8 cellular contexts compared by ENCODE assay signal in genomic region chr2:96867756-96868554, GRCh38. TPM values are rescaled to one million over a fixed set of nuclear protein-coding genes. Genes with fewer than 3 reads are reported as not detected.
DNase-seq lines count a peak whose midpoint lies in the region; ATAC-seq, FAIRE-seq and TF ChIP-seq lines count a peak whose summit lies in the region.

No MANE protein-coding gene starts in this region.

- FAIRE-seq in pancreas (lab: Jason Lieb, UNC), result no peak

- DNase-seq in AG10803 (ENCODE audit: low read depth), result no peak
- DNase-seq in T-helper 9 cell, result peak; percentile 28
- peak; percentile 46 to 52 for DNase-seq in erythroblast (lab: John Stamatoyannopoulos, UW)
- DNase-seq in pancreas, result no peak
- DNase-seq in CD1c-positive myeloid dendritic cell (ENCODE audit: extremely low spot score), result no peak
- no peak for DNase-seq in activated CD4-positive, alpha-beta T cell treated with anti-CD3 and anti-CD28 coated beads for 1 hour

- ATAC-seq in GM21576 (IDR thresholded peaks at IDR 0.05; ENCODE audit: unreplicated experiment) (peak; percentile 11), pancreas (no peak), GM19397 (IDR thresholded peaks at IDR 0.05; ENCODE audit: unreplicated experiment) (no peak)

- H3K4me1 ChIP-seq in pancreas, result no peaks in the 10 kb centered on the region

- peak overlapping the region; percentile 75 to 89 (median 88) for H3K27ac ChIP-seq in pancreas

- no peaks in the 10 kb centered on the region for H3K27me3 ChIP-seq in pancreas

- peak overlapping the region; percentile 88 for H3K4me3 ChIP-seq in AG10803 (ENCODE audit: low read length)
- H3K4me3 ChIP-seq in pancreas, result peak overlapping the region; percentile 86 to 95 (median 90)

- TF ChIP-seq CTCF in AG10803 (conservative IDR thresholded peaks at IDR 0.05; ENCODE audit: low read length), result no peak
- TF ChIP-seq CTCF in pancreas (IDR thresholded peaks at IDR 0.05), result no peak

- H3K36me3 ChIP-seq in pancreas, result peaks cover 6 to 26% (median 14%) of the 10 kb centered on the region in 3 donors

- 31 to 33% methylated on average over 26 to 27 of the region's 27 CpGs for WGBS in pancreas, 2 donors

- intact Hi-C loops in pancreas (cut with DNase I), result no loop called here

- H3K9me3 ChIP-seq in pancreas, result no peaks in the 10 kb centered on the region

- no peak for TF ChIP-seq POLR2A in erythroblast (IDR thresholded peaks at IDR 0.05; ENCODE audit: low read length)

RNA-seq across cellular contexts. Expression of gene SEMA4C, which starts 1.9 kb away (rescaled TPM):
- 10 to 100 TPM in 2 of 6 donors, 1 to 10 TPM in 4; 6.7 to 21.8 (median 8.3) TPM for total RNA-seq in pancreas
- polyA plus RNA-seq in pancreas, result 10 to 100 TPM; 14.0 to 17.2 TPM

RNA-seq across cellular contexts. Expression of gene ANKRD39, which starts 10.1 kb away (rescaled TPM):
- 1 to 10 TPM; 4.7 to 8.9 (median 5.7) TPM for total RNA-seq in pancreas
- 10 to 100 TPM; 13.2 to 14.9 TPM for polyA plus RNA-seq in pancreas

RNA-seq across cellular contexts. Expression of gene ANKRD23, which starts 24.1 kb away (rescaled TPM):
- 1 to 10 TPM in 5 of 6 donors, under 1 TPM in 1; 0.95 to 3.2 (median 2.4) TPM for total RNA-seq in pancreas
- 10 to 100 TPM in 1 of 2 donors, 1 to 10 TPM in 1; 8.2 to 10.9 TPM for polyA plus RNA-seq in pancreas

RNA-seq across cellular contexts. Expression of gene CNNM3, which starts 51.9 kb away (rescaled TPM):
- 10 to 100 TPM; 16.8 to 35.1 (median 26.0) TPM for total RNA-seq in pancreas
- polyA plus RNA-seq in pancreas, result 10 to 100 TPM; 13.6 to 15.6 TPM

Comparison
In these comparisons a context has a peak if more than half of its experiments do, and no peak if none do; other contexts are left out.
1. DNase-seq: peak in T-helper 9 cell (single experiment) and erythroblast (2 of 2); none in AG10803 (single experiment), pancreas (0 of 6), CD1c-positive myeloid dendritic cell (single experiment) and activated CD4-positive, alpha-beta T cell treated with anti-CD3 and anti-CD28 coated beads for 1 hour (single experiment).